Comparison of ENCODE assay signal across 1 cellular context in the genomic region with DNA sequence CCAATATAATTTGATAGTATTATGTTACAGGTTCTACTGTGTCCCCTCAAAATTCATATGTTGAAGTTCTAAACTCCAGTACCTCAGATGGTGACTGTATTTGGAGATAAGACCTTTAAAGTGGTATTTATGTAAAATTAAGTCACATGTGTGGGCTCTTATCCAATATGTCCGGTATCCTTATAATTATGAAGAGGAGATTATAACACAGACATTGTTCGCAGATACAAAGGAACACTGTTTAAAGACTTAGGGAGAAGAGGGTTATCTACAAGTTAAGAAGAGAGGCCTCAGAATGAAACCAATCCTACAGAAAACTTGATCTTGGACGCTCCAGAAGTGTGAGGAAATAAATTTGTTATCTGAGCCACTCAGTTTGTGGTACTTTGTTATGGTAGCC.
TF ChIP-seq lines count a peak whose summit lies in the region.

No MANE protein-coding gene starts in this region.

TF ChIP-seq in WTC11, 78 proteins besides CTCF, POLR2A, EP300 and RAD21 (continued from another document):
- TF ChIP-seq, protein P1, sequence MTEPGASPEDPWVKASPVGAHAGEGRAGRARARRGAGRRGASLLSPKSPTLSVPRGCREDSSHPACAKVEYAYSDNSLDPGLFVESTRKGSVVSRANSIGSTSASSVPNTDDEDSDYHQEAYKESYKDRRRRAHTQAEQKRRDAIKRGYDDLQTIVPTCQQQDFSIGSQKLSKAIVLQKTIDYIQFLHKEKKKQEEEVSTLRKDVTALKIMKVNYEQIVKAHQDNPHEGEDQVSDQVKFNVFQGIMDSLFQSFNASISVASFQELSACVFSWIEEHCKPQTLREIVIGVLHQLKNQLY (CRISPR knock-in tag; IDR thresholded peaks at IDR 0.05) = no peak
- no peak for TF ChIP-seq FOXK1 (CRISPR knock-in tag; IDR thresholded peaks at IDR 0.05)
- no peak for TF ChIP-seq IRF2 (CRISPR knock-in tag; IDR thresholded peaks at IDR 0.05; ENCODE audit: borderline replicate concordance, low read depth)
- TF ChIP-seq, protein P2, sequence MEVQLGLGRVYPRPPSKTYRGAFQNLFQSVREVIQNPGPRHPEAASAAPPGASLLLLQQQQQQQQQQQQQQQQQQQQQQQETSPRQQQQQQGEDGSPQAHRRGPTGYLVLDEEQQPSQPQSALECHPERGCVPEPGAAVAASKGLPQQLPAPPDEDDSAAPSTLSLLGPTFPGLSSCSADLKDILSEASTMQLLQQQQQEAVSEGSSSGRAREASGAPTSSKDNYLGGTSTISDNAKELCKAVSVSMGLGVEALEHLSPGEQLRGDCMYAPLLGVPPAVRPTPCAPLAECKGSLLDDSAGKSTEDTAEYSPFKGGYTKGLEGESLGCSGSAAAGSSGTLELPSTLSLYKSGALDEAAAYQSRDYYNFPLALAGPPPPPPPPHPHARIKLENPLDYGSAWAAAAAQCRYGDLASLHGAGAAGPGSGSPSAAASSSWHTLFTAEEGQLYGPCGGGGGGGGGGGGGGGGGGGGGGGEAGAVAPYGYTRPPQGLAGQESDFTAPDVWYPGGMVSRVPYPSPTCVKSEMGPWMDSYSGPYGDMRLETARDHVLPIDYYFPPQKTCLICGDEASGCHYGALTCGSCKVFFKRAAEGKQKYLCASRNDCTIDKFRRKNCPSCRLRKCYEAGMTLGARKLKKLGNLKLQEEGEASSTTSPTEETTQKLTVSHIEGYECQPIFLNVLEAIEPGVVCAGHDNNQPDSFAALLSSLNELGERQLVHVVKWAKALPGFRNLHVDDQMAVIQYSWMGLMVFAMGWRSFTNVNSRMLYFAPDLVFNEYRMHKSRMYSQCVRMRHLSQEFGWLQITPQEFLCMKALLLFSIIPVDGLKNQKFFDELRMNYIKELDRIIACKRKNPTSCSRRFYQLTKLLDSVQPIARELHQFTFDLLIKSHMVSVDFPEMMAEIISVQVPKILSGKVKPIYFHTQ (CRISPR knock-in tag; IDR thresholded peaks at IDR 0.05) = no peak
- no peak for TF ChIP-seq CBFB (CRISPR knock-in tag; IDR thresholded peaks at IDR 0.05; ENCODE audit: low read depth)
- TF ChIP-seq ZNF671 (CRISPR knock-in tag; IDR thresholded peaks at IDR 0.05) = no peak
- no peak for TF ChIP-seq KAT7 (CRISPR knock-in tag; IDR thresholded peaks at IDR 0.05; ENCODE audit: borderline replicate concordance)
- TF ChIP-seq, protein P3, sequence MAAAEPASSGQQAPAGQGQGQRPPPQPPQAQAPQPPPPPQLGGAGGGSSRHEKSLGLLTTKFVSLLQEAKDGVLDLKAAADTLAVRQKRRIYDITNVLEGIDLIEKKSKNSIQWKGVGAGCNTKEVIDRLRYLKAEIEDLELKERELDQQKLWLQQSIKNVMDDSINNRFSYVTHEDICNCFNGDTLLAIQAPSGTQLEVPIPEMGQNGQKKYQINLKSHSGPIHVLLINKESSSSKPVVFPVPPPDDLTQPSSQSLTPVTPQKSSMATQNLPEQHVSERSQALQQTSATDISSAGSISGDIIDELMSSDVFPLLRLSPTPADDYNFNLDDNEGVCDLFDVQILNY (CRISPR knock-in tag; IDR thresholded peaks at IDR 0.05) = no peak
